ENCODE assay signal across 15 cellular contexts in genomic region chr2:240850756-240851077, GRCh38. TPM values are rescaled to one million over a fixed set of nuclear protein-coding genes. Genes with fewer than 3 reads are reported as not detected.
"Had no signal": no experiment of that assay in that cellular context is flagged by ENCODE, and none has a peak within 500 bp of the region (broad histone marks: within the 10 kb centered on the region; RNA-seq: fewer than 3 reads in every experiment).

No MANE protein-coding gene starts in this region.

- H3K9me3 ChIP-seq: MG63, Peyer's patch had no signal

- DNase-seq: SIG-M5 had no signal

- H3K27me3 ChIP-seq: brain microvascular endothelial cell, MG63, Peyer's patch had no signal

- H3K4me3 ChIP-seq: MG63, Peyer's patch had no signal

- H3K27ac ChIP-seq: brain microvascular endothelial cell, Peyer's patch had no signal

- H3K36me3 ChIP-seq: brain microvascular endothelial cell, MG63, Peyer's patch had no signal

- H3K4me1 ChIP-seq: Peyer's patch had no signal

RNA-seq across cellular contexts. Expression of gene AGXT, which starts 17.9 kb away (rescaled TPM):
- total RNA-seq: activated CD8-positive, alpha-beta memory T cell treated with anti-CD3 and anti-CD28 coated beads for 36 hours; activated CD8-positive, alpha-beta T cell treated with anti-CD3 and anti-CD28 coated beads for 36 hours; activated naive CD8-positive, alpha-beta T cell treated with anti-CD3 and anti-CD28 coated beads for 36 hours; activated T-cell treated with anti-CD3 and anti-CD28 coated beads, Interleukin-2, amount 50 U/mL, for 72 hours; activated T-helper 17 cell treated with anti-CD3 and anti-CD28 coated beads, Interleukin-2, amount 50 U/mL, for 72 hours; aorta; NCI-H460; PC-3; T-helper 17 cell had no signal
- polyA plus RNA-seq: aorta had no signal

RNA-seq across cellular contexts. Expression of gene KIF1A, which starts 30.7 kb away (rescaled TPM):
- total RNA-seq: PC-3 had no signal

RNA-seq across cellular contexts. Expression of gene MAB21L4, which starts 45.2 kb away (rescaled TPM):
- total RNA-seq: activated CD8-positive, alpha-beta memory T cell treated with anti-CD3 and anti-CD28 coated beads for 36 hours; activated CD8-positive, alpha-beta T cell treated with anti-CD3 and anti-CD28 coated beads for 36 hours; activated naive CD8-positive, alpha-beta T cell treated with anti-CD3 and anti-CD28 coated beads for 36 hours; activated T-cell treated with anti-CD3 and anti-CD28 coated beads, Interleukin-2, amount 50 U/mL, for 72 hours; activated T-helper 17 cell treated with anti-CD3 and anti-CD28 coated beads, Interleukin-2, amount 50 U/mL, for 72 hours; aorta; NCI-H460; SK-MEL-5; T-cell; T-helper 17 cell had no signal

RNA-seq across cellular contexts. Expression of gene CROCC2, which starts 55.4 kb away (rescaled TPM):
- total RNA-seq: activated CD8-positive, alpha-beta memory T cell treated with anti-CD3 and anti-CD28 coated beads for 36 hours; activated CD8-positive, alpha-beta T cell treated with anti-CD3 and anti-CD28 coated beads for 36 hours; activated naive CD8-positive, alpha-beta T cell treated with anti-CD3 and anti-CD28 coated beads for 36 hours; activated T-cell treated with anti-CD3 and anti-CD28 coated beads, Interleukin-2, amount 50 U/mL, for 72 hours; activated T-helper 17 cell treated with anti-CD3 and anti-CD28 coated beads, Interleukin-2, amount 50 U/mL, for 72 hours; NCI-H460; PC-3; SK-MEL-5; T-cell; T-helper 17 cell had no signal
- polyA plus RNA-seq: aorta had no signal
